In the genomic region with DNA sequence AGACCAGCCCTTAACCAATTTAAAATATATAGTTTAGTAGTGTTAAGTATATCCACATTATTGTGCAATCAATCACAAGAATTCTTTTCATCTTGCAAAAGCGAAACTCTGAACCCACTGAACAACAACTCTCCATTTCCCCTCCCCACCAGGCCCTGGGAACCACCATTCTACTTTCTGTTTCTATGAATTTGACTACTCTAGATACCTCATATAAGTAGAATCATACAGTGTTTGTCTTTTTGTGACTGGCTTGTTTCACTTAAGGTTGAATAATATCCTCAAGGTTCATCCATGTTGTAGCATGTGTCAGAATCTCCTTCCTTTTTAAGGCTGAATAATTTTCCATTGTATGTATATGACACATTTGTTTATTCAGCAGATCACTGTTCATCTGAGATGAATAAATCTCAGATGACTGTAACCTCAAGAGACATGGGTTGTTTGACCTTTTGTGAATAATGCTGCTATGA, we compare ENCODE assay signal across 9 cellular contexts. TPM values are rescaled to one million over a fixed set of nuclear protein-coding genes. Genes with fewer than 3 reads are reported as not detected.
DNase-seq lines count a peak whose midpoint lies in the region; ATAC-seq and TF ChIP-seq lines count a peak whose summit lies in the region.
"Had no signal": no experiment of that assay in that cellular context is flagged by ENCODE, and none has a peak within 500 bp of the region (broad histone marks: within the 10 kb centered on the region; RNA-seq: fewer than 3 reads in every experiment).

No MANE protein-coding gene starts in this region.

- intact Hi-C loops in Caco-2 (cut with micrococcal nuclease; ENCODE audit: unreplicated experiment): loop anchor here (10.0 kb wide), 1 partner anchor 184 kb away; no protein-coding TSS in a partner anchor

- H3K36me3 Mint-ChIP-seq in T-helper 2 cell treated with Interferon-gamma antibody and Interleukin-4, amounts not matched to agents 5 μg/mL and 100 μg/mL, for 36 hours (ENCODE audit: low read depth): peaks cover 5% of the 10 kb centered on the region
- H3K36me3 Mint-ChIP-seq in stimulated activated naive CD8-positive, alpha-beta T cell treated with anti-CD3 and anti-CD28 coated beads, Interleukin-15, Interleukin-2, amounts not matched to agents 100 ng/mL and 50 ng/mL, for 24 hours (ENCODE audit: low read depth): no peaks in the 10 kb centered on the region
- peaks cover 7% of the 10 kb centered on the region for H3K36me3 Mint-ChIP-seq in Caco-2 (ENCODE audit: insufficient read depth, unreplicated experiment)

- CTCF ChIA-PET in Caco-2 (lab: Charles Lee): no interaction called here

- DNase-seq in T-helper 2 cell treated with Interferon-gamma antibody and Interleukin-4, amounts not matched to agents 5 μg/mL and 100 μg/mL, for 36 hours (ENCODE audit: low spot score): peak; percentile 85
- peak; percentile 3 for DNase-seq in effector CD8-positive, alpha-beta T cell (lab: John Stamatoyannopoulos, UW)
- no peak for DNase-seq in NCI-H1436 (lab: John Stamatoyannopoulos, UW)
- no peak for DNase-seq in mesenteric fat pad (ENCODE audit: low spot score)
- DNase-seq in Caco-2: no peak

- H3K36me3 ChIP-seq in Caco-2 (ENCODE audit: control insufficient read depth, insufficient read depth, low read length): no peaks in the 10 kb centered on the region

- H3K9me3 Mint-ChIP-seq in T-helper 2 cell treated with Interferon-gamma antibody and Interleukin-4, amounts not matched to agents 5 μg/mL and 100 μg/mL, for 36 hours: no peaks in the 10 kb centered on the region
- H3K9me3 Mint-ChIP-seq in stimulated activated naive CD8-positive, alpha-beta T cell treated with anti-CD3 and anti-CD28 coated beads, Interleukin-15, Interleukin-2, amounts not matched to agents 100 ng/mL and 50 ng/mL, for 24 hours: no peaks in the 10 kb centered on the region
- H3K9me3 Mint-ChIP-seq in Caco-2 (ENCODE audit: unreplicated experiment): no peaks in the 10 kb centered on the region

- POLR2A ChIA-PET in Caco-2 (lab: Charles Lee): no interaction called here

- no peaks in the 10 kb centered on the region for H3K27me3 Mint-ChIP-seq in T-helper 2 cell treated with Interferon-gamma antibody and Interleukin-4, amounts not matched to agents 5 μg/mL and 100 μg/mL, for 36 hours (ENCODE audit: low read depth)
- no peaks in the 10 kb centered on the region for H3K27me3 Mint-ChIP-seq in stimulated activated naive CD8-positive, alpha-beta T cell treated with anti-CD3 and anti-CD28 coated beads, Interleukin-15, Interleukin-2, amounts not matched to agents 100 ng/mL and 50 ng/mL, for 24 hours
- H3K27me3 Mint-ChIP-seq in Caco-2 (ENCODE audit: insufficient read depth, unreplicated experiment): no peaks in the 10 kb centered on the region

- no peak for TF ChIP-seq CTCF in Caco-2 (IDR thresholded peaks at IDR 0.05; ENCODE audit: insufficient read depth in 1 of 2, low read depth in 1 of 2, low read length in 1 of 2, severe bottlenecking in 1 of 2, unreplicated experiment in 1 of 2)

- H3K27ac Mint-ChIP-seq in T-helper 2 cell treated with Interferon-gamma antibody and Interleukin-4, amounts not matched to agents 5 μg/mL and 100 μg/mL, for 36 hours: peak overlapping the region; percentile 81
- H3K27ac Mint-ChIP-seq in stimulated activated naive CD8-positive, alpha-beta T cell treated with anti-CD3 and anti-CD28 coated beads, Interleukin-15, Interleukin-2, amounts not matched to agents 100 ng/mL and 50 ng/mL, for 24 hours: peak overlapping the region; percentile 81
- no peak overlapping the region for H3K27ac Mint-ChIP-seq in Caco-2 (ENCODE audit: unreplicated experiment)

- no TSS peak for BruUV-seq in Caco-2 (replicated peaks; lab: Mats Ljungman, UMichigan)

- H3K9me3 ChIP-seq in Caco-2: no peaks in the 10 kb centered on the region

- no peaks in the 10 kb centered on the region for H3K27me3 ChIP-seq in Caco-2 (replicated peaks; ENCODE audit: control insufficient read depth, insufficient read depth, low read length)

- peak; percentile 32 for ATAC-seq in GM18520 (IDR thresholded peaks at IDR 0.05; ENCODE audit: unreplicated experiment)
- ATAC-seq in HG02970 (IDR thresholded peaks at IDR 0.05; ENCODE audit: low FRiP score, unreplicated experiment): peak; percentile 49
- ATAC-seq: HCT116 had no signal

- H3K4me3 ChIP-seq in Caco-2 (ENCODE audit: low read depth, low read length): no peak overlapping the region

- peaks cover 7% of the 10 kb centered on the region for H3K4me1 ChIP-seq in Caco-2

- peak overlapping the region; percentile 65 for H3K4me3 Mint-ChIP-seq in T-helper 2 cell treated with Interferon-gamma antibody and Interleukin-4, amounts not matched to agents 5 μg/mL and 100 μg/mL, for 36 hours
- H3K4me3 Mint-ChIP-seq in stimulated activated naive CD8-positive, alpha-beta T cell treated with anti-CD3 and anti-CD28 coated beads, Interleukin-15, Interleukin-2, amounts not matched to agents 100 ng/mL and 50 ng/mL, for 24 hours: peak overlapping the region; percentile 62
- no peak overlapping the region for H3K4me3 Mint-ChIP-seq in Caco-2 (ENCODE audit: unreplicated experiment)

- H3K4me1 Mint-ChIP-seq in T-helper 2 cell treated with Interferon-gamma antibody and Interleukin-4, amounts not matched to agents 5 μg/mL and 100 μg/mL, for 36 hours (ENCODE audit: low read depth): peaks cover 57% of the 10 kb centered on the region
- peaks cover 54% of the 10 kb centered on the region for H3K4me1 Mint-ChIP-seq in stimulated activated naive CD8-positive, alpha-beta T cell treated with anti-CD3 and anti-CD28 coated beads, Interleukin-15, Interleukin-2, amounts not matched to agents 100 ng/mL and 50 ng/mL, for 24 hours (ENCODE audit: low read depth)
- H3K4me1 Mint-ChIP-seq in Caco-2 (ENCODE audit: low read depth, unreplicated experiment): no peaks in the 10 kb centered on the region

RNA-seq across cellular contexts. Expression of gene SOS1, which starts 8.1 kb away (rescaled TPM):
- 58.2 TPM for total RNA-seq in mesenteric fat pad
- 49.7 and 50.1 TPM in 2 replicates for total RNA-seq in Caco-2 (2022)

Comparison
In these comparisons a context has a peak if more than half of its experiments do, and no peak if none do; other contexts are left out.
1. DNase-seq: peak in T-helper 2 cell treated with Interferon-gamma antibody and Interleukin-4, amounts not matched to agents 5 μg/mL and 100 μg/mL, for 36 hours (single experiment) and effector CD8-positive, alpha-beta T cell (single experiment); none in NCI-H1436 (single experiment), mesenteric fat pad (single experiment) and Caco-2 (0 of 2).